ENCODE assay signal across 8 cellular contexts in the genomic region with DNA sequence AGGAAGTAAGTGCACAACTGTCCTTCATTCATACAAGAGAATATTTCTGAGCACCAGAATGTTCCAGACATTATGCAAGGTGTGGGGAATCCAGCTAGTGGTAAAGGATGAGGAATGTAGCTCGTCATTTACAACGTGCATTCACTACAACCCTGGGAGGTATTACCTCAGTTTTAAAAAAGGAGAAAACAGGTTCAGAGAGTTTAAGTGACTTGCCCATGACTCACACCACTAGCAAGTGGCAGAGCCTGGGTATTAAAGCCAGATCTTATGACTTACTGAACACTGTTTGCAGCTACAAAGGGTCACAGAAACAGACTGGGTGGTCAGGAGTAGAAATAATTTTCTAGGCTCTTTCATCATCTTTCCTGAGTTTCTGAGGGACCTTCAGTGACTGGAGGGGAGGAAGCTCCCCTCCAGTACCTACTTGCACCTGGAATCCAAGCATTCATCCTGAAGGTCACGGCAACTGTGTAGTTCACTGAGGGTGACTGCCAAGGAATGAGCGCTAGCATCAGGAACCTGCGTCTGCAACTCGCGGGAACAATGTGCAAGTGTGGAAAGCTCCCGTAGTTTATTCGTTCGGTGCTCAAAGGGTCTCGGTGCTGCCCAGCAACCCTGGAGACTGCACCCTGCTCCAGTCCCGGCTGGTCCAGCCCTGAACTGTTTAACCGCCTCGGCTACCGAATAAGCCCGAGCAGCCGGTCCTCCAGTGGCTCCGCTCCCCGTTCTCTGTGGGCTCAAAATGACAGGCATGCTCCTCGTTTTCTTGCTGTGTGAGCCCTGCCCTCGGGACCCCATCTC. TPM values are rescaled to one million over a fixed set of nuclear protein-coding genes. Genes with fewer than 3 reads are reported as not detected.
DNase-seq lines count a peak whose midpoint lies in the region; ATAC-seq, FAIRE-seq and TF ChIP-seq lines count a peak whose summit lies in the region.

No MANE protein-coding gene starts in this region.

- H3K4me2 ChIP-seq in K562 (ENCODE audit: insufficient read depth, low read length), result peak overlapping the region; percentile 96

- ATAC-seq in GM21723 (IDR thresholded peaks at IDR 0.05; ENCODE audit: unreplicated experiment) (peak; percentile 37), K562 (peak; percentile 67), HG02623 (IDR thresholded peaks at IDR 0.05; ENCODE audit: unreplicated experiment) (no peak)

- TF ChIP-seq POLR2A in K562 (conservative IDR thresholded peaks at IDR 0.05), result no peak
- no peak for TF ChIP-seq POLR2A in stomach (IDR thresholded peaks at IDR 0.05)

- no peaks in the 10 kb centered on the region for H3K27me3 ChIP-seq in K562 (ENCODE audit: control insufficient read depth in 2 of 2, insufficient read depth in 2 of 2, low read length in 2 of 2)
- H3K27me3 ChIP-seq in kidney epithelial cell (ENCODE audit: control insufficient read depth, insufficient read depth, low read length), result no peaks in the 10 kb centered on the region
- H3K27me3 ChIP-seq in stomach, result no peaks in the 10 kb centered on the region

- intact Hi-C loops in K562 (cut with micrococcal nuclease) (loop anchor here (1.0 to 10.0 kb wide), 2 partner anchors 143 to 219 kb away; a partner anchor contains a TSS), stomach (cut with DNase I; ENCODE audit: low total_unique reads) (no loop called here)

- BruUV-seq in K562 (replicated peaks; lab: Mats Ljungman, UMichigan), result TSS peak; percentile 70

- no peak for FAIRE-seq in K562 (lab: Jason Lieb, UNC)

- in situ Hi-C loops in K562 (cut with MboI) (no loop called here), GM13976 (cut with MboI; ENCODE audit: low sequenced_read_pairs, unreplicated experiment) (no loop called here)

- H3K9ac ChIP-seq in K562 (ENCODE audit: insufficient read depth in 1 of 2, low read depth in 2 of 2, low read length in 2 of 2), result peak overlapping the region; percentile 96 to 97

- TF ChIP-seq RAD21 in K562 (CRISPR knock-in tag; conservative IDR thresholded peaks at IDR 0.05 in 1 of 2, IDR thresholded peaks at IDR 0.05 in 1 of 2), result no peak

- H3K9me1 ChIP-seq in K562 (ENCODE audit: control insufficient read depth, insufficient read depth, low read length), result no peaks in the 10 kb centered on the region

- POLR2A ChIA-PET in K562 (lab: Yijun Ruan, JAX), result interaction anchor here (0.8 to 2.5 kb wide), 10 partner anchors 8 to 219 kb away, joined by 3 to 5 read pairs (median 3); a partner anchor contains a TSS

- peaks cover 52% of the 10 kb centered on the region for H3K36me3 ChIP-seq in K562 (ENCODE audit: control insufficient read depth, insufficient read depth, low read length)
- H3K36me3 ChIP-seq in kidney epithelial cell (ENCODE audit: control insufficient read depth, insufficient read depth, low read length), result no peaks in the 10 kb centered on the region
- H3K36me3 ChIP-seq in stomach, result peaks cover 13 to 47% (median 46%) of the 10 kb centered on the region in 4 donors

- H3K79me2 ChIP-seq in K562 (ENCODE audit: control insufficient read depth, insufficient read depth, low read length), result peaks cover 19% of the 10 kb centered on the region

- H3K4me3 ChIP-seq in K562 (peak overlapping the region; percentile 93), kidney epithelial cell (ENCODE audit: low read depth, low read length) (peak overlapping the region; percentile 88), stomach (peak overlapping the region; percentile 71 to 98 (median 84))

- no peak for TF ChIP-seq CTCF in K562 (IDR thresholded peaks at IDR 0.05 in 2 of 3, conservative IDR thresholded peaks at IDR 0.05 in 1 of 3; ENCODE audit: insufficient read depth in 2 of 3, low read depth in 1 of 3, low read length in 3 of 3)
- no peak for TF ChIP-seq CTCF in kidney epithelial cell (IDR thresholded peaks at IDR 0.05; ENCODE audit: insufficient read depth, low read length, poor library complexity, severe bottlenecking)
- no peak for TF ChIP-seq CTCF in stomach (IDR thresholded peaks at IDR 0.05)
- TF ChIP-seq CTCF in GM13976 (IDR thresholded peaks at IDR 0.05; ENCODE audit: borderline replicate concordance, control extremely low read depth, extremely low read depth, insufficient read depth, missing control alignments), result no peak

- 2% methylated on average over 20 of the region's 21 CpGs for WGBS in K562 (ENCODE audit: insufficient coverage, low coverage, missing lambda C conversion rate)
- 2 to 4% (median 4%) methylated on average over 19 to 21 of the region's 21 CpGs for WGBS in stomach, 5 donors

- H3K9me3 ChIP-seq in K562 (replicated peaks; ENCODE audit: control insufficient read depth, insufficient read depth, low read depth, low read length) (no peaks in the 10 kb centered on the region), stomach (no peaks in the 10 kb centered on the region)

- peak overlapping the region; percentile 99 for H2AFZ ChIP-seq in K562 (ENCODE audit: low read depth, low read length)

- H3K4me1 ChIP-seq in K562 (replicated peaks in 1 of 2; ENCODE audit: control insufficient read depth in 2 of 2, insufficient read depth in 2 of 2, low read length in 2 of 2) (peaks cover 0 to 11% of the 10 kb centered on the region in 2 experiments; a peak in 4 of 5 replicates), stomach (peaks cover 15 to 44% (median 31%) of the 10 kb centered on the region in 4 donors)

- CTCF ChIA-PET in K562 (lab: Yijun Ruan, JAX; ENCODE audit: low intra/inter-chr PET ratio), result no interaction called here

- H4K20me1 ChIP-seq in K562 (replicated peaks; ENCODE audit: control insufficient read depth, insufficient read depth, low read length), result no peaks in the 10 kb centered on the region

- H3K27ac ChIP-seq in K562 (ENCODE audit: extremely low read depth, low read depth, low read length) (peak overlapping the region; percentile 82; the same call in 2 of the 3 replicates), stomach (peak overlapping the region; percentile 44 to 84 (median 78))

- DNase-seq in ELF-1 (ENCODE audit: low read depth, low spot score) (peak; percentile 42), LHCN-M2 (ENCODE audit: low read depth) (peak; percentile 89), K562 (ENCODE audit: extremely low read depth in 1 of 4, low spot score in 3 of 4) (peak in 2 of 4 experiments; percentile 14 to 30), kidney epithelial cell (ENCODE audit: low read depth) (peak; percentile 98), stomach (no peak), GM13976 (ENCODE audit: low spot score) (no peak)

- TF ChIP-seq EP300 in K562 (IDR thresholded peaks at IDR 0.05; ENCODE audit: low read length) (no peak), stomach (IDR thresholded peaks at IDR 0.05) (no peak)

RNA-seq across cellular contexts. Expression of a gene that starts 0.6 kb away (rescaled TPM):
- total RNA-seq in LHCN-M2 (2014; rRNA removed) (2.2 and 2.9 TPM in 2 replicates), K562 (2014; rRNA removed) (3.3 and 5.2 TPM in 2 replicates), K562 (2014; rRNA removed; fragmentation: Illumina TruSeq; extraction: Trizol) (4.2 TPM in 2 replicates), K562 (2015; rRNA removed; fragmentation: Illumina TruSeq; extraction: Trizol) (4.1 TPM in 2 replicates), K562 (2021) (3.3 TPM in 2 replicates), kidney epithelial cell (1.5 and 3.6 TPM in 2 replicates), stomach (1 to 10 TPM in 4 of 5 donors, under 1 TPM in 1; 0.87 to 3.1 (median 1.8) TPM)
- polyA plus RNA-seq in LHCN-M2 (2012), result 0.40 TPM
- 3.0 and 6.7 TPM in 2 replicates for total RNA-seq in K562 (2011; cell fraction: chromatin; rRNA removed; ENCODE audit: low replicate concordance)
- 2.2 and 3.0 TPM in 2 replicates for total RNA-seq in K562 (2011; cell fraction: nucleolus; rRNA removed)
- 3.1 and 3.9 TPM in 2 replicates for total RNA-seq in K562 (2011; cell fraction: nucleoplasm; rRNA removed)
- polyA plus RNA-seq in K562 (2011; rRNA removed) (4.4 TPM in 2 replicates), K562 (2014; fragmentation: Illumina TruSeq; extraction: Trizol) (4.7 and 5.2 TPM in 2 replicates), K562 (2014; fragmentation: Nextera tagmentation; extraction: Ambion mirVana) (1 to 10 TPM; 2.2 to 4.2 TPM), K562 (2014; rRNA removed) (3.2 and 3.4 TPM in 2 replicates), stomach (1 to 10 TPM; 1.7 to 2.4 (median 2.1) TPM)
- polyA plus RNA-seq in K562 (2011; cell fraction: cytosol; rRNA removed), result 1.3 and 2.2 TPM in 2 replicates
- 2.9 and 5.5 TPM in 2 replicates for polyA plus RNA-seq in K562 (2011; cell fraction: nucleus; rRNA removed)
- polyA plus RNA-seq in K562 (2012), result 2.5 and 4.2 TPM in 2 replicates
- polyA minus RNA-seq in K562 (2011; rRNA and poly(A)+ RNA removed), result 2.6 and 3.7 TPM in 2 replicates
- 1.2 and 1.5 TPM in 2 replicates for polyA minus RNA-seq in K562 (2011; cell fraction: cytosol; rRNA and poly(A)+ RNA removed)
- polyA minus RNA-seq in K562 (2011; cell fraction: nucleus; rRNA and poly(A)+ RNA removed), result 2.8 and 6.2 TPM in 2 replicates

RNA-seq across cellular contexts. Expression of a gene that starts 0.7 kb away (rescaled TPM):
- total RNA-seq in LHCN-M2 (2014; rRNA removed) (46.9 and 52.0 TPM in 2 replicates), K562 (2014; rRNA removed) (23.4 and 34.7 TPM in 2 replicates), K562 (2014; rRNA removed; fragmentation: Illumina TruSeq; extraction: Trizol) (48.2 and 54.7 TPM in 2 replicates), K562 (2015; rRNA removed; fragmentation: Illumina TruSeq; extraction: Trizol) (41.9 and 43.6 TPM in 2 replicates), K562 (2021) (39.6 and 40.4 TPM in 2 replicates), kidney epithelial cell (55.2 and 58.3 TPM in 2 replicates), stomach (10 to 100 TPM; 10.1 to 68.7 (median 33.0) TPM)
- polyA plus RNA-seq in LHCN-M2 (2012), result 44.2 TPM
- total RNA-seq in K562 (2011; cell fraction: chromatin; rRNA removed; ENCODE audit: low replicate concordance), result 32.8 and 34.8 TPM in 2 replicates
- total RNA-seq in K562 (2011; cell fraction: nucleolus; rRNA removed), result 26.7 and 30.8 TPM in 2 replicates
- 38.6 and 50.1 TPM in 2 replicates for total RNA-seq in K562 (2011; cell fraction: nucleoplasm; rRNA removed)
- polyA plus RNA-seq in K562 (2011; rRNA removed) (80.4 and 98.1 TPM in 2 replicates), K562 (2014; fragmentation: Illumina TruSeq; extraction: Trizol) (58.2 and 64.9 TPM in 2 replicates), K562 (2014; fragmentation: Nextera tagmentation; extraction: Ambion mirVana) (100 to 1,000 TPM; 131 to 171 TPM), K562 (2014; rRNA removed) (43.7 and 45.8 TPM in 2 replicates), stomach (10 to 100 TPM; 20.6 to 31.6 (median 28.2) TPM)
- polyA plus RNA-seq in K562 (2011; cell fraction: cytosol; rRNA removed), result 34.8 and 49.4 TPM in 2 replicates
- 24.9 and 35.2 TPM in 2 replicates for polyA plus RNA-seq in K562 (2011; cell fraction: nucleus; rRNA removed)
- 38.9 and 47.2 TPM in 2 replicates for polyA plus RNA-seq in K562 (2012)
- 69.4 and 75.5 TPM in 2 replicates for polyA minus RNA-seq in K562 (2011; rRNA and poly(A)+ RNA removed)
- 13.7 and 33.6 TPM in 2 replicates for polyA minus RNA-seq in K562 (2011; cell fraction: cytosol; rRNA and poly(A)+ RNA removed)
- 28.9 and 39.1 TPM in 2 replicates for polyA minus RNA-seq in K562 (2011; cell fraction: nucleus; rRNA and poly(A)+ RNA removed)

RNA-seq across cellular contexts. Expression of a gene that starts 35.2 kb away (rescaled TPM):
- total RNA-seq in LHCN-M2 (2014; rRNA removed) (19.8 and 26.4 TPM in 2 replicates), K562 (2014; rRNA removed) (22.0 and 28.6 TPM in 2 replicates), K562 (2014; rRNA removed; fragmentation: Illumina TruSeq; extraction: Trizol) (39.6 and 40.3 TPM in 2 replicates), K562 (2015; rRNA removed; fragmentation: Illumina TruSeq; extraction: Trizol) (39.6 and 40.2 TPM in 2 replicates), K562 (2021) (38.1 and 38.6 TPM in 2 replicates), kidney epithelial cell (25.6 and 36.3 TPM in 2 replicates), stomach (10 to 100 TPM; 18.2 to 50.9 (median 29.6) TPM)
- polyA plus RNA-seq in LHCN-M2 (2012), result 20.2 TPM
- total RNA-seq in K562 (2011; cell fraction: chromatin; rRNA removed; ENCODE audit: low replicate concordance), result 36.5 and 68.4 TPM in 2 replicates
- total RNA-seq in K562 (2011; cell fraction: nucleolus; rRNA removed), result 43.0 and 53.8 TPM in 2 replicates
- total RNA-seq in K562 (2011; cell fraction: nucleoplasm; rRNA removed), result 48.5 and 58.2 TPM in 2 replicates
- polyA plus RNA-seq in K562 (2011; rRNA removed) (72.8 and 82.6 TPM in 2 replicates), K562 (2014; fragmentation: Illumina TruSeq; extraction: Trizol) (52.6 and 58.8 TPM in 2 replicates), K562 (2014; fragmentation: Nextera tagmentation; extraction: Ambion mirVana) (10 to 100 TPM; 25.1 to 40.1 TPM), K562 (2014; rRNA removed) (46.2 and 50.8 TPM in 2 replicates), stomach (10 to 100 TPM; 10.1 to 22.0 (median 13.2) TPM)
- 44.5 and 62.1 TPM in 2 replicates for polyA plus RNA-seq in K562 (2011; cell fraction: cytosol; rRNA removed)
- 185 and 214 TPM in 2 replicates for polyA plus RNA-seq in K562 (2011; cell fraction: nucleus; rRNA removed)
- 32.5 and 61.1 TPM in 2 replicates for polyA plus RNA-seq in K562 (2012)
- 40.4 and 42.9 TPM in 2 replicates for polyA minus RNA-seq in K562 (2011; rRNA and poly(A)+ RNA removed)
- polyA minus RNA-seq in K562 (2011; cell fraction: cytosol; rRNA and poly(A)+ RNA removed), result 26.5 and 30.2 TPM in 2 replicates
- 58.3 and 79.8 TPM in 2 replicates for polyA minus RNA-seq in K562 (2011; cell fraction: nucleus; rRNA and poly(A)+ RNA removed)

RNA-seq across cellular contexts. Expression of a gene that starts 35.5 kb away (rescaled TPM):
- total RNA-seq in LHCN-M2 (2014; rRNA removed), result 30.5 and 35.3 TPM in 2 replicates
- polyA plus RNA-seq in LHCN-M2 (2012), result 14.7 TPM
- 12.6 and 30.6 TPM in 2 replicates for total RNA-seq in K562 (2011; cell fraction: chromatin; rRNA removed; ENCODE audit: low replicate concordance)
- total RNA-seq in K562 (2011; cell fraction: nucleolus; rRNA removed), result 8.3 and 9.2 TPM in 2 replicates
- total RNA-seq in K562 (2011; cell fraction: nucleoplasm; rRNA removed), result 13.4 and 13.7 TPM in 2 replicates
- total RNA-seq in K562 (2014; rRNA removed), result 33.0 and 35.9 TPM in 2 replicates
- total RNA-seq in K562 (2014; rRNA removed; fragmentation: Illumina TruSeq; extraction: Trizol), result 35.3 and 38.5 TPM in 2 replicates
- 36.1 and 40.5 TPM in 2 replicates for total RNA-seq in K562 (2015; rRNA removed; fragmentation: Illumina TruSeq; extraction: Trizol)
- 23.4 and 25.6 TPM in 2 replicates for total RNA-seq in K562 (2021)
- 14.8 and 16.6 TPM in 2 replicates for polyA plus RNA-seq in K562 (2011; rRNA removed)
- 9.9 and 13.5 TPM in 2 replicates for polyA plus RNA-seq in K562 (2011; cell fraction: cytosol; rRNA removed)
- 10.7 and 11.9 TPM in 2 replicates for polyA plus RNA-seq in K562 (2011; cell fraction: nucleus; rRNA removed)
- 21.8 and 23.1 TPM in 2 replicates for polyA plus RNA-seq in K562 (2012)
- polyA plus RNA-seq in K562 (2014; fragmentation: Illumina TruSeq; extraction: Trizol), result 36.2 and 39.9 TPM in 2 replicates
- polyA plus RNA-seq in K562 (2014; fragmentation: Nextera tagmentation; extraction: Ambion mirVana), result 10 to 100 TPM in 1 of 2 experiments, 1 to 10 TPM in 1; 8.1 to 13.3 TPM
- 33.7 and 37.0 TPM in 2 replicates for polyA plus RNA-seq in K562 (2014; rRNA removed)
- polyA minus RNA-seq in K562 (2011; rRNA and poly(A)+ RNA removed), result 15.4 and 15.9 TPM in 2 replicates
- 9.6 and 13.6 TPM in 2 replicates for polyA minus RNA-seq in K562 (2011; cell fraction: cytosol; rRNA and poly(A)+ RNA removed)
- 8.3 and 14.3 TPM in 2 replicates for polyA minus RNA-seq in K562 (2011; cell fraction: nucleus; rRNA and poly(A)+ RNA removed)
- 25.0 and 26.4 TPM in 2 replicates for total RNA-seq in kidney epithelial cell
- 10 to 100 TPM; 25.7 to 58.9 (median 30.6) TPM for total RNA-seq in stomach
- polyA plus RNA-seq in stomach, result 10 to 100 TPM; 11.2 to 12.2 (median 11.9) TPM

RNA-seq across cellular contexts. Expression of a gene that starts 45.3 kb away (rescaled TPM):
- total RNA-seq in LHCN-M2 (2014; rRNA removed), result 36.0 and 41.6 TPM in 2 replicates
- polyA plus RNA-seq in LHCN-M2 (2012), result 21.9 TPM
- 120 and 302 TPM in 2 replicates for total RNA-seq in K562 (2011; cell fraction: chromatin; rRNA removed; ENCODE audit: low replicate concordance)
- total RNA-seq in K562 (2011; cell fraction: nucleolus; rRNA removed), result 36.5 and 48.2 TPM in 2 replicates
- total RNA-seq in K562 (2011; cell fraction: nucleoplasm; rRNA removed), result 106 and 159 TPM in 2 replicates
- total RNA-seq in K562 (2014; rRNA removed), result 44.4 and 47.8 TPM in 2 replicates
- 67.4 and 73.7 TPM in 2 replicates for total RNA-seq in K562 (2014; rRNA removed; fragmentation: Illumina TruSeq; extraction: Trizol)
- total RNA-seq in K562 (2015; rRNA removed; fragmentation: Illumina TruSeq; extraction: Trizol), result 44.6 and 47.2 TPM in 2 replicates
- total RNA-seq in K562 (2021), result 53.6 and 56.5 TPM in 2 replicates
- 76.4 and 94.0 TPM in 2 replicates for polyA plus RNA-seq in K562 (2011; rRNA removed)
- polyA plus RNA-seq in K562 (2011; cell fraction: cytosol; rRNA removed), result 21.4 and 54.4 TPM in 2 replicates
- polyA plus RNA-seq in K562 (2011; cell fraction: nucleus; rRNA removed), result 135 and 202 TPM in 2 replicates
- polyA plus RNA-seq in K562 (2012), result 40.0 and 65.9 TPM in 2 replicates
- polyA plus RNA-seq in K562 (2014; fragmentation: Illumina TruSeq; extraction: Trizol), result 79.0 and 101 TPM in 2 replicates
- polyA plus RNA-seq in K562 (2014; fragmentation: Nextera tagmentation; extraction: Ambion mirVana), result 10 to 100 TPM; 24.7 to 77.9 TPM
- 65.8 and 65.9 TPM in 2 replicates for polyA plus RNA-seq in K562 (2014; rRNA removed)
- polyA minus RNA-seq in K562 (2011; rRNA and poly(A)+ RNA removed), result 116 and 117 TPM in 2 replicates
- 13.0 and 19.2 TPM in 2 replicates for polyA minus RNA-seq in K562 (2011; cell fraction: cytosol; rRNA and poly(A)+ RNA removed)
- polyA minus RNA-seq in K562 (2011; cell fraction: nucleus; rRNA and poly(A)+ RNA removed), result 40.3 and 75.2 TPM in 2 replicates
- total RNA-seq in kidney epithelial cell, result 34.5 and 55.9 TPM in 2 replicates
- 10 to 100 TPM in 3 of 5 donors, 1 to 10 TPM in 2; 6.4 to 35.8 (median 14.2) TPM for total RNA-seq in stomach
- 10 to 100 TPM in 1 of 3 donors, 1 to 10 TPM in 2; 6.8 to 12.2 (median 9.3) TPM for polyA plus RNA-seq in stomach

Comparison
In these comparisons a context has a peak if more than half of its experiments do, and no peak if none do; other contexts are left out.
1. DNase-seq: peak in ELF-1 (single experiment), LHCN-M2 (single experiment) and kidney epithelial cell (single experiment); none in stomach (single experiment) and GM13976 (single experiment).
2. Peak in every context shown above with its lines, with median percentiles within 50 percentile points of each other: H3K4me3 ChIP-seq.